In genomic region chr5:16465544-16466432, GRCh38 we compare ENCODE assay signal across 1 cellular context.
A peak's percentile ranks its signal among the peaks of the same experiment; 100 is the strongest.
TF ChIP-seq lines count a peak whose summit lies in the region.

Gene ZNF622, minus strand, starts transcription at chr5:16465800. Its CDS starts 135 bp downstream, at chr5:16465665.

TF ChIP-seq in HepG2, 621 proteins besides CTCF, POLR2A, EP300 and RAD21 (continued from another document and continues in another):
- TF ChIP-seq ZNF639 (CRISPR knock-in tag; conservative IDR thresholded peaks at IDR 0.05): no peak; the same call in 1 of the 2 replicates
- TF ChIP-seq ZNF577 (CRISPR knock-in tag; IDR thresholded peaks at IDR 0.05; ENCODE audit: borderline replicate concordance, low read depth): no peak
- peak; percentile 88 for TF ChIP-seq SP2 (CRISPR knock-in tag; IDR thresholded peaks at IDR 0.05)
- TF ChIP-seq AGO2 (optimal IDR thresholded peaks at IDR 0.05; ENCODE audit: low read depth, low read length): peak; percentile 82
- 0 out of 2 replicates have a peak, but pooled peaks have one; percentile 71 for TF ChIP-seq ZNF766 (CRISPR knock-in tag; IDR thresholded peaks at IDR 0.05; ENCODE audit: borderline replicate concordance)
- TF ChIP-seq ZNF335 (CRISPR knock-in tag; IDR thresholded peaks at IDR 0.05): no peak
- no peak; the same call in 1 of the 2 replicates for TF ChIP-seq ZNF691 (CRISPR knock-in tag; IDR thresholded peaks at IDR 0.05; ENCODE audit: borderline replicate concordance, low read depth)
- TF ChIP-seq, protein P1, sequence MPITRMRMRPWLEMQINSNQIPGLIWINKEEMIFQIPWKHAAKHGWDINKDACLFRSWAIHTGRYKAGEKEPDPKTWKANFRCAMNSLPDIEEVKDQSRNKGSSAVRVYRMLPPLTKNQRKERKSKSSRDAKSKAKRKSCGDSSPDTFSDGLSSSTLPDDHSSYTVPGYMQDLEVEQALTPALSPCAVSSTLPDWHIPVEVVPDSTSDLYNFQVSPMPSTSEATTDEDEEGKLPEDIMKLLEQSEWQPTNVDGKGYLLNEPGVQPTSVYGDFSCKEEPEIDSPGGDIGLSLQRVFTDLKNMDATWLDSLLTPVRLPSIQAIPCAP (CRISPR knock-in tag; IDR thresholded peaks at IDR 0.05; ENCODE audit: low read depth): no peak
- TF ChIP-seq ZNF251 (CRISPR knock-in tag; IDR thresholded peaks at IDR 0.05): no peak
- no peak for TF ChIP-seq CREBL2 (CRISPR knock-in tag; IDR thresholded peaks at IDR 0.05; ENCODE audit: borderline replicate concordance)
- no peak for TF ChIP-seq HMGA1 (CRISPR knock-in tag; conservative IDR thresholded peaks at IDR 0.05)
- TF ChIP-seq NR2F2 (IDR thresholded peaks at IDR 0.05; ENCODE audit: borderline replicate concordance, low read depth): peak; percentile 45; the same call in 1 of the 2 replicates
- TF ChIP-seq, protein P2, sequence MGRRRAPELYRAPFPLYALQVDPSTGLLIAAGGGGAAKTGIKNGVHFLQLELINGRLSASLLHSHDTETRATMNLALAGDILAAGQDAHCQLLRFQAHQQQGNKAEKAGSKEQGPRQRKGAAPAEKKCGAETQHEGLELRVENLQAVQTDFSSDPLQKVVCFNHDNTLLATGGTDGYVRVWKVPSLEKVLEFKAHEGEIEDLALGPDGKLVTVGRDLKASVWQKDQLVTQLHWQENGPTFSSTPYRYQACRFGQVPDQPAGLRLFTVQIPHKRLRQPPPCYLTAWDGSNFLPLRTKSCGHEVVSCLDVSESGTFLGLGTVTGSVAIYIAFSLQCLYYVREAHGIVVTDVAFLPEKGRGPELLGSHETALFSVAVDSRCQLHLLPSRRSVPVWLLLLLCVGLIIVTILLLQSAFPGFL (CRISPR knock-in tag; IDR thresholded peaks at IDR 0.05): peak; percentile 63; the same call in 1 of the 2 replicates
- peak; percentile 77 for TF ChIP-seq CREM (IDR thresholded peaks at IDR 0.05)
- TF ChIP-seq CREM (CRISPR knock-in tag; IDR thresholded peaks at IDR 0.05): no peak
- peak; percentile 43 for TF ChIP-seq HNF4A (CRISPR knock-in tag; IDR thresholded peaks at IDR 0.05)
- TF ChIP-seq SMAD1 (CRISPR knock-in tag; IDR thresholded peaks at IDR 0.05; ENCODE audit: borderline replicate concordance, low read depth): no peak
- TF ChIP-seq PTBP1 (IDR thresholded peaks at IDR 0.05; ENCODE audit: low read depth, low read length, poor library complexity, severe bottlenecking): no peak
- TF ChIP-seq, protein P3, sequence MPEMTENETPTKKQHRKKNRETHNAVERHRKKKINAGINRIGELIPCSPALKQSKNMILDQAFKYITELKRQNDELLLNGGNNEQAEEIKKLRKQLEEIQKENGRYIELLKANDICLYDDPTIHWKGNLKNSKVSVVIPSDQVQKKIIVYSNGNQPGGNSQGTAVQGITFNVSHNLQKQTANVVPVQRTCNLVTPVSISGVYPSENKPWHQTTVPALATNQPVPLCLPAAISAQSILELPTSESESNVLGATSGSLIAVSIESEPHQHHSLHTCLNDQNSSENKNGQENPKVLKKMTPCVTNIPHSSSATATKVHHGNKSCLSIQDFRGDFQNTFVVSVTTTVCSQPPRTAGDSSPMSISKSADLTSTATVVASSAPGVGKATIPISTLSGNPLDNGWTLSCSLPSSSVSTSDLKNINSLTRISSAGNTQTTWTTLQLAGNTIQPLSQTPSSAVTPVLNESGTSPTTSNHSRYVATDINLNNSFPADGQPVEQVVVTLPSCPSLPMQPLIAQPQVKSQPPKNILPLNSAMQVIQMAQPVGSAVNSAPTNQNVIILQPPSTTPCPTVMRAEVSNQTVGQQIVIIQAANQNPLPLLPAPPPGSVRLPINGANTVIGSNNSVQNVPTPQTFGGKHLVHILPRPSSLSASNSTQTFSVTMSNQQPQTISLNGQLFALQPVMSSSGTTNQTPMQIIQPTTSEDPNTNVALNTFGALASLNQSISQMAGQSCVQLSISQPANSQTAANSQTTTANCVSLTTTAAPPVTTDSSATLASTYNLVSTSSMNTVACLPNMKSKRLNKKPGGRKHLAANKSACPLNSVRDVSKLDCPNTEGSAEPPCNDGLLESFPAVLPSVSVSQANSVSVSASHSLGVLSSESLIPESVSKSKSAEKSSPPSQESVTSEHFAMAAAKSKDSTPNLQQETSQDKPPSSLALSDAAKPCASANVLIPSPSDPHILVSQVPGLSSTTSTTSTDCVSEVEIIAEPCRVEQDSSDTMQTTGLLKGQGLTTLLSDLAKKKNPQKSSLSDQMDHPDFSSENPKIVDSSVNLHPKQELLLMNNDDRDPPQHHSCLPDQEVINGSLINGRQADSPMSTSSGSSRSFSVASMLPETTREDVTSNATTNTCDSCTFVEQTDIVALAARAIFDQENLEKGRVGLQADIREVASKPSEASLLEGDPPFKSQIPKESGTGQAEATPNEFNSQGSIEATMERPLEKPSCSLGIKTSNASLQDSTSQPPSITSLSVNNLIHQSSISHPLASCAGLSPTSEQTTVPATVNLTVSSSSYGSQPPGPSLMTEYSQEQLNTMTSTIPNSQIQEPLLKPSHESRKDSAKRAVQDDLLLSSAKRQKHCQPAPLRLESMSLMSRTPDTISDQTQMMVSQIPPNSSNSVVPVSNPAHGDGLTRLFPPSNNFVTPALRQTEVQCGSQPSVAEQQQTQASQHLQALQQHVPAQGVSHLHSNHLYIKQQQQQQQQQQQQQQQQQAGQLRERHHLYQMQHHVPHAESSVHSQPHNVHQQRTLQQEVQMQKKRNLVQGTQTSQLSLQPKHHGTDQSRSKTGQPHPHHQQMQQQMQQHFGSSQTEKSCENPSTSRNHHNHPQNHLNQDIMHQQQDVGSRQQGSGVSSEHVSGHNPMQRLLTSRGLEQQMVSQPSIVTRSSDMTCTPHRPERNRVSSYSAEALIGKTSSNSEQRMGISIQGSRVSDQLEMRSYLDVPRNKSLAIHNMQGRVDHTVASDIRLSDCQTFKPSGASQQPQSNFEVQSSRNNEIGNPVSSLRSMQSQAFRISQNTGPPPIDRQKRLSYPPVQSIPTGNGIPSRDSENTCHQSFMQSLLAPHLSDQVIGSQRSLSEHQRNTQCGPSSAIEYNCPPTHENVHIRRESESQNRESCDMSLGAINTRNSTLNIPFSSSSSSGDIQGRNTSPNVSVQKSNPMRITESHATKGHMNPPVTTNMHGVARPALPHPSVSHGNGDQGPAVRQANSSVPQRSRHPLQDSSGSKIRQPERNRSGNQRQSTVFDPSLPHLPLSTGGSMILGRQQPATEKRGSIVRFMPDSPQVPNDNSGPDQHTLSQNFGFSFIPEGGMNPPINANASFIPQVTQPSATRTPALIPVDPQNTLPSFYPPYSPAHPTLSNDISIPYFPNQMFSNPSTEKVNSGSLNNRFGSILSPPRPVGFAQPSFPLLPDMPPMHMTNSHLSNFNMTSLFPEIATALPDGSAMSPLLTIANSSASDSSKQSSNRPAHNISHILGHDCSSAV (CRISPR knock-in tag; IDR thresholded peaks at IDR 0.05; ENCODE audit: borderline replicate concordance): no peak
- no peak for TF ChIP-seq PLSCR1 (CRISPR knock-in tag; IDR thresholded peaks at IDR 0.05; ENCODE audit: borderline replicate concordance)
- TF ChIP-seq TBL1XR1 (IDR thresholded peaks at IDR 0.05; ENCODE audit: borderline replicate concordance, low read length, partially characterized antibody): peak; percentile 35
- peak; percentile 93 for TF ChIP-seq NR2C2 (CRISPR knock-in tag; IDR thresholded peaks at IDR 0.05; ENCODE audit: borderline replicate concordance)
- TF ChIP-seq ZIK1 (CRISPR knock-in tag; IDR thresholded peaks at IDR 0.05; ENCODE audit: borderline replicate concordance, low read depth): peak; percentile 18; the same call in 1 of the 2 replicates
- TF ChIP-seq, protein P4, sequence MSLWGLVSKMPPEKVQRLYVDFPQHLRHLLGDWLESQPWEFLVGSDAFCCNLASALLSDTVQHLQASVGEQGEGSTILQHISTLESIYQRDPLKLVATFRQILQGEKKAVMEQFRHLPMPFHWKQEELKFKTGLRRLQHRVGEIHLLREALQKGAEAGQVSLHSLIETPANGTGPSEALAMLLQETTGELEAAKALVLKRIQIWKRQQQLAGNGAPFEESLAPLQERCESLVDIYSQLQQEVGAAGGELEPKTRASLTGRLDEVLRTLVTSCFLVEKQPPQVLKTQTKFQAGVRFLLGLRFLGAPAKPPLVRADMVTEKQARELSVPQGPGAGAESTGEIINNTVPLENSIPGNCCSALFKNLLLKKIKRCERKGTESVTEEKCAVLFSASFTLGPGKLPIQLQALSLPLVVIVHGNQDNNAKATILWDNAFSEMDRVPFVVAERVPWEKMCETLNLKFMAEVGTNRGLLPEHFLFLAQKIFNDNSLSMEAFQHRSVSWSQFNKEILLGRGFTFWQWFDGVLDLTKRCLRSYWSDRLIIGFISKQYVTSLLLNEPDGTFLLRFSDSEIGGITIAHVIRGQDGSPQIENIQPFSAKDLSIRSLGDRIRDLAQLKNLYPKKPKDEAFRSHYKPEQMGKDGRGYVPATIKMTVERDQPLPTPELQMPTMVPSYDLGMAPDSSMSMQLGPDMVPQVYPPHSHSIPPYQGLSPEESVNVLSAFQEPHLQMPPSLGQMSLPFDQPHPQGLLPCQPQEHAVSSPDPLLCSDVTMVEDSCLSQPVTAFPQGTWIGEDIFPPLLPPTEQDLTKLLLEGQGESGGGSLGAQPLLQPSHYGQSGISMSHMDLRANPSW (CRISPR knock-in tag; IDR thresholded peaks at IDR 0.05; ENCODE audit: borderline replicate concordance): 0 out of 2 replicates have a peak, but pooled peaks have one; percentile 24
- no peak for TF ChIP-seq ARNTL (CRISPR knock-in tag; IDR thresholded peaks at IDR 0.05)
- no peak for TF ChIP-seq JUNB (CRISPR knock-in tag; IDR thresholded peaks at IDR 0.05; ENCODE audit: borderline replicate concordance)
- TF ChIP-seq ZNF614 (CRISPR knock-in tag; IDR thresholded peaks at IDR 0.05; ENCODE audit: borderline replicate concordance): 0 out of 2 replicates have a peak, but pooled peaks have one; percentile 4
- TF ChIP-seq ZNF569 (CRISPR knock-in tag; IDR thresholded peaks at IDR 0.05; ENCODE audit: borderline replicate concordance): no peak
- no peak; the same call in none of the 2 replicates for TF ChIP-seq ETV6 (CRISPR knock-in tag; conservative IDR thresholded peaks at IDR 0.05)
- TF ChIP-seq ERF (CRISPR knock-in tag; IDR thresholded peaks at IDR 0.05): peak; percentile 67; the same call in 1 of the 2 replicates
- TF ChIP-seq SAFB2 (CRISPR knock-in tag; IDR thresholded peaks at IDR 0.05; ENCODE audit: borderline replicate concordance, low read depth): no peak
- no peak for TF ChIP-seq SRSF4 (IDR thresholded peaks at IDR 0.05; ENCODE audit: low read depth, low read length, poor library complexity, severe bottlenecking)
- 0 out of 2 replicates have a peak, but pooled peaks have one; percentile 68 for TF ChIP-seq ZNF589 (CRISPR knock-in tag; conservative IDR thresholded peaks at IDR 0.05)
- 0 out of 2 replicates have a peak, but pooled peaks have one; percentile 54 for TF ChIP-seq ZBTB7A (CRISPR knock-in tag; IDR thresholded peaks at IDR 0.05)
- TF ChIP-seq NFKBIZ (CRISPR knock-in tag; IDR thresholded peaks at IDR 0.05): 0 out of 2 replicates have a peak, but pooled peaks have one; percentile 12
- peak; percentile 16; the same call in 1 of the 2 replicates for TF ChIP-seq ZNF768 (CRISPR knock-in tag; IDR thresholded peaks at IDR 0.05)
- peak; percentile 73; the same call in 1 of the 2 replicates for TF ChIP-seq ZNF501 (CRISPR knock-in tag; IDR thresholded peaks at IDR 0.05)
- TF ChIP-seq MXD3 (CRISPR knock-in tag; IDR thresholded peaks at IDR 0.05): peak; percentile 74
- TF ChIP-seq, protein P5, sequence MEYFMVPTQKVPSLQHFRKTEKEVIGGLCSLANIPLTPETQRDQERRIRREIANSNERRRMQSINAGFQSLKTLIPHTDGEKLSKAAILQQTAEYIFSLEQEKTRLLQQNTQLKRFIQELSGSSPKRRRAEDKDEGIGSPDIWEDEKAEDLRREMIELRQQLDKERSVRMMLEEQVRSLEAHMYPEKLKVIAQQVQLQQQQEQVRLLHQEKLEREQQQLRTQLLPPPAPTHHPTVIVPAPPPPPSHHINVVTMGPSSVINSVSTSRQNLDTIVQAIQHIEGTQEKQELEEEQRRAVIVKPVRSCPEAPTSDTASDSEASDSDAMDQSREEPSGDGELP (IDR thresholded peaks at IDR 0.05; ENCODE audit: borderline replicate concordance, low read depth): peak; percentile 44; the same call in 1 of the 2 replicates
- TF ChIP-seq ZUFSP (CRISPR knock-in tag; IDR thresholded peaks at IDR 0.05; ENCODE audit: borderline replicate concordance): no peak
- no peak for TF ChIP-seq ZNF672 (CRISPR knock-in tag; IDR thresholded peaks at IDR 0.05)
- TF ChIP-seq MAF1 (CRISPR knock-in tag; IDR thresholded peaks at IDR 0.05; ENCODE audit: borderline replicate concordance): peak; percentile 93
- TF ChIP-seq ZNF775 (CRISPR knock-in tag; IDR thresholded peaks at IDR 0.05; ENCODE audit: borderline replicate concordance): no peak
